16 cellular contexts compared by ENCODE assay signal in the genomic region with DNA sequence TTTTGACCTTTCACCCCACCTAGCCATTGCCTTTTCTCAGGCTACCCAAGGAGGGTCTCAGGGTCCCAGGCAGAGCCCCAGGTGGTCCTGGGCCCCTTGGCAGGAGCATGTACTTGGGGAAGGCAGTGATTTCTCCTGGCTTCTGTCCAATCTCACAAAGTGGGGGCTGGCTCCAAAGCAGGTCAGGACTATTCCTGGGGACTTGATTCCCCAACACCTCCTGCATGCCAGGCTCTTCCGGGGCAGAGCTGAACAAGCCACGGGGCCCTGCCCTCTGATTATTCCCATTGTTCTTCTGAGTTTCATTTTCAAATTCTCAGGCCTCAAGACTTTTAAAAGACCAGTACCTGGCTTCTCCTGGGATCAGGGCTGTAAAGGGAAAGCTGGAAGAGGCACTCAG. TPM values are rescaled to one million over a fixed set of nuclear protein-coding genes. Genes with fewer than 3 reads are reported as not detected.
DNase-seq lines count a peak whose midpoint lies in the region; ATAC-seq, FAIRE-seq and TF ChIP-seq lines count a peak whose summit lies in the region.
"Had no signal": no experiment of that assay in that cellular context is flagged by ENCODE, and none has a peak within 500 bp of the region (broad histone marks: within the 10 kb centered on the region; RNA-seq: fewer than 3 reads in every experiment).

No MANE protein-coding gene starts in this region.

- peak overlapping the region; percentile 68 for H3K4me3 Mint-ChIP-seq in activated CD4-positive, alpha-beta T cell treated with anti-CD3 and anti-CD28 coated beads, Interleukin-2, amount 10 ng/mL, durations not matched to agents 7 days and 5 days
- H3K4me3 Mint-ChIP-seq in activated CD8-positive, alpha-beta T cell treated with anti-CD3 and anti-CD28 coated beads, Interleukin-2, amount 10 ng/mL, durations not matched to agents 7 days and 5 days = peak overlapping the region; percentile 48

- H3K36me3 ChIP-seq in keratinocyte (ENCODE audit: control insufficient read depth in 2 of 2, extremely low read depth in 1 of 2, insufficient read depth in 2 of 2, low read length in 2 of 2) (no peaks in the 10 kb centered on the region), stomach (no peaks in the 10 kb centered on the region)

- H3K9me3 Mint-ChIP-seq in activated CD4-positive, alpha-beta T cell treated with anti-CD3 and anti-CD28 coated beads, Interleukin-2, amount 10 ng/mL, durations not matched to agents 7 days and 5 days = no peaks in the 10 kb centered on the region
- H3K9me3 Mint-ChIP-seq in activated CD8-positive, alpha-beta T cell treated with anti-CD3 and anti-CD28 coated beads, Interleukin-2, amount 10 ng/mL, durations not matched to agents 7 days and 5 days (ENCODE audit: insufficient read depth) = no peaks in the 10 kb centered on the region

- H3K9ac ChIP-seq in keratinocyte (ENCODE audit: control insufficient read depth, extremely low read depth, insufficient read depth, low read length) = peak overlapping the region; percentile 1

- H3K4me3 ChIP-seq in keratinocyte (ENCODE audit: control insufficient read depth in 2 of 3, extremely low read depth in 1 of 3, insufficient read depth in 2 of 3, low read depth in 1 of 3, low read length in 3 of 3) (no peak overlapping the region), stomach (no peak overlapping the region)
- H3K4me3 ChIP-seq: A549 had no signal

- POLR2A ChIA-PET in activated CD4-positive, alpha-beta T cell treated with anti-CD3 and anti-CD28 coated beads, Interleukin-2, amount 10 ng/mL, durations not matched to agents 7 days and 5 days (lab: Charles Lee) = no interaction called here
- POLR2A ChIA-PET in activated CD8-positive, alpha-beta T cell treated with anti-CD3 and anti-CD28 coated beads, Interleukin-2, amount 10 ng/mL, durations not matched to agents 7 days and 5 days (lab: Charles Lee) = no interaction called here

- intact Hi-C loops in stomach (cut with DNase I; ENCODE audit: low total_unique reads) = no loop called here

- peaks cover 28% of the 10 kb centered on the region for H3K4me1 Mint-ChIP-seq in activated CD4-positive, alpha-beta T cell treated with anti-CD3 and anti-CD28 coated beads, Interleukin-2, amount 10 ng/mL, durations not matched to agents 7 days and 5 days
- peaks cover 24% of the 10 kb centered on the region for H3K4me1 Mint-ChIP-seq in activated CD8-positive, alpha-beta T cell treated with anti-CD3 and anti-CD28 coated beads, Interleukin-2, amount 10 ng/mL, durations not matched to agents 7 days and 5 days (ENCODE audit: low read depth)

- H2AFZ ChIP-seq in keratinocyte (ENCODE audit: control insufficient read depth, low read length) = peak overlapping the region; percentile 40

- peaks cover 7% of the 10 kb centered on the region for H3K36me3 Mint-ChIP-seq in activated CD4-positive, alpha-beta T cell treated with anti-CD3 and anti-CD28 coated beads, Interleukin-2, amount 10 ng/mL, durations not matched to agents 7 days and 5 days (ENCODE audit: low read depth)
- H3K36me3 Mint-ChIP-seq in activated CD8-positive, alpha-beta T cell treated with anti-CD3 and anti-CD28 coated beads, Interleukin-2, amount 10 ng/mL, durations not matched to agents 7 days and 5 days (ENCODE audit: low read depth) = peaks cover 12% of the 10 kb centered on the region

- H3K27ac ChIP-seq in keratinocyte (ENCODE audit: control insufficient read depth, insufficient read depth, low read length) (no peak overlapping the region), stomach (peak overlapping the region in 4 of 5 donors; percentile 16 to 69 (median 38))

- dilution Hi-C loops in keratinocyte (cut with MboI; ENCODE audit: extremely low pct_ligation_motif_present, low sequenced_read_pairs) = no loop called here

- CTCF ChIA-PET in activated CD4-positive, alpha-beta T cell treated with anti-CD3 and anti-CD28 coated beads, Interleukin-2, amount 10 ng/mL, durations not matched to agents 7 days and 5 days (lab: Charles Lee) = interaction anchor here (1.8 kb wide), 1 partner anchor 9 kb away, joined by 4 read pairs; no protein-coding TSS in a partner anchor
- CTCF ChIA-PET in activated CD8-positive, alpha-beta T cell treated with anti-CD3 and anti-CD28 coated beads, Interleukin-2, amount 10 ng/mL, durations not matched to agents 7 days and 5 days (lab: Charles Lee) = interaction anchor here (1.5 kb wide), 1 partner anchor 15 kb away, joined by 3 read pairs; no protein-coding TSS in a partner anchor

- peaks cover 34% of the 10 kb centered on the region for H3K79me2 ChIP-seq in keratinocyte (ENCODE audit: control insufficient read depth, insufficient read depth, low read length)

- peak overlapping the region; percentile 62 for H3K4me2 ChIP-seq in keratinocyte (ENCODE audit: control insufficient read depth, extremely low read depth, insufficient read depth, low read depth, low read length)

- H3K9me1 ChIP-seq in keratinocyte (ENCODE audit: control insufficient read depth, extremely low read depth, insufficient read depth, low read length) = peaks cover 4% of the 10 kb centered on the region

- peaks cover 16% of the 10 kb centered on the region for H4K20me1 ChIP-seq in keratinocyte (ENCODE audit: control insufficient read depth, extremely low read depth, insufficient read depth, low read length)

- no peak overlapping the region for H3K27ac Mint-ChIP-seq in activated CD4-positive, alpha-beta T cell treated with anti-CD3 and anti-CD28 coated beads, Interleukin-2, amount 10 ng/mL, durations not matched to agents 7 days and 5 days
- H3K27ac Mint-ChIP-seq in activated CD8-positive, alpha-beta T cell treated with anti-CD3 and anti-CD28 coated beads, Interleukin-2, amount 10 ng/mL, durations not matched to agents 7 days and 5 days = no peak overlapping the region

- WGBS in stomach, 5 donors = 27 to 58% (median 32%) methylated on average over 2 of the region's 2 CpGs

- no peak for TF ChIP-seq EP300 in stomach (IDR thresholded peaks at IDR 0.05)

- no peaks in the 10 kb centered on the region for H3K9me3 ChIP-seq in keratinocyte (ENCODE audit: control insufficient read depth, low read depth, low read length)
- no peaks in the 10 kb centered on the region for H3K9me3 ChIP-seq in stomach
- H3K9me3 ChIP-seq: A549 had no signal

- TF ChIP-seq CTCF in keratinocyte (optimal IDR thresholded peaks at IDR 0.05 in 1 of 3, IDR thresholded peaks at IDR 0.05 in 1 of 3, conservative IDR thresholded peaks at IDR 0.05 in 1 of 3; ENCODE audit: extremely low read depth in 1 of 3, insufficient read depth in 2 of 3, low read length in 3 of 3) (no peak), stomach (IDR thresholded peaks at IDR 0.05) (no peak)

- ATAC-seq in activated CD8-positive, alpha-beta T cell treated with anti-CD3 and anti-CD28 coated beads, Interleukin-2, amount 10 ng/mL, durations not matched to agents 7 days and 5 days = no peak
- no peak for ATAC-seq in GM21447 (IDR thresholded peaks at IDR 0.05; ENCODE audit: unreplicated experiment)
- ATAC-seq: A549 had no signal

- FAIRE-seq in keratinocyte (lab: Jason Lieb, UNC) = no peak
- FAIRE-seq: A549, endothelial cell of umbilical vein, GM12892, kidney had no signal

- H3K27me3 ChIP-seq in keratinocyte (ENCODE audit: control insufficient read depth, extremely low read depth, insufficient read depth, low read length) (no peaks in the 10 kb centered on the region), stomach (no peaks in the 10 kb centered on the region)

- H3K27me3 Mint-ChIP-seq in activated CD4-positive, alpha-beta T cell treated with anti-CD3 and anti-CD28 coated beads, Interleukin-2, amount 10 ng/mL, durations not matched to agents 7 days and 5 days = no peaks in the 10 kb centered on the region
- no peaks in the 10 kb centered on the region for H3K27me3 Mint-ChIP-seq in activated CD8-positive, alpha-beta T cell treated with anti-CD3 and anti-CD28 coated beads, Interleukin-2, amount 10 ng/mL, durations not matched to agents 7 days and 5 days (ENCODE audit: low read depth)

- H3K4me1 ChIP-seq in keratinocyte (ENCODE audit: control insufficient read depth, extremely low read depth, insufficient read depth, low read length) = peaks cover 38% of the 10 kb centered on the region
- peaks cover 15 to 45% (median 36%) of the 10 kb centered on the region in 4 donors for H3K4me1 ChIP-seq in stomach

- no peak for TF ChIP-seq POLR2A in stomach (IDR thresholded peaks at IDR 0.05)

- DNase-seq in activated CD4-positive, alpha-beta T cell treated with anti-CD3 and anti-CD28 coated beads, Interleukin-2, amount 10 ng/mL, durations not matched to agents 7 days and 5 days = no peak
- DNase-seq in activated CD4-positive, alpha-beta T cell treated with anti-CD3 and anti-CD28 coated beads, Interleukin-2, amount 50 U/mL, for 1 hour = no peak
- no peak for DNase-seq in activated CD8-positive, alpha-beta T cell treated with anti-CD3 and anti-CD28 coated beads, Interleukin-2, amount 10 ng/mL, durations not matched to agents 7 days and 5 days
- DNase-seq in keratinocyte (ENCODE audit: low read depth, low spot score) (no peak), stomach (peak; percentile 34), NCI-H1694 treated with DMSO at 0.1 percent for 48 hours (lab: John Stamatoyannopoulos, UW) (no peak), NCI-H1092 treated with DMSO at 0.1 percent for 48 hours (lab: John Stamatoyannopoulos, UW) (no peak)
- DNase-seq: midbrain; NCI-H1105; Right ventricle myocardium superior; stimulated activated CD4-positive, alpha-beta T cell treated with anti-CD3 and anti-CD28 coated beads, Interleukin-12 subunit alpha, Interleukin-12 subunit beta, amount 100 ng/mL, for 4 hours had no signal

RNA-seq across cellular contexts. Expression of a gene that starts 1.5 kb away (rescaled TPM):
- 10 to 100 TPM; 82.1 to 87.1 TPM for total RNA-seq in activated CD4-positive, alpha-beta T cell treated with anti-CD3 and anti-CD28 coated beads, Interleukin-2, amount 10 ng/mL, durations not matched to agents 7 days and 5 days
- 10 to 100 TPM; 75.9 to 80.5 TPM for total RNA-seq in activated CD8-positive, alpha-beta T cell treated with anti-CD3 and anti-CD28 coated beads, Interleukin-2, amount 10 ng/mL, durations not matched to agents 7 days and 5 days
- 20.9 to 35.0 TPM (median 23.9 TPM) in 3 replicates for polyA plus RNA-seq in keratinocyte
- 13.7 TPM for polyA plus RNA-seq in keratinocyte (2011; ENCODE audit: low read depth)
- polyA plus RNA-seq in keratinocyte (2011; cell fraction: cytosol; rRNA removed) = 23.3 and 25.0 TPM in 2 replicates
- 57.0 and 61.1 TPM in 2 replicates for polyA plus RNA-seq in keratinocyte (2011; cell fraction: nucleus; rRNA removed)
- 17.7 and 28.1 TPM in 2 replicates for polyA plus RNA-seq in keratinocyte (2012; ENCODE audit: low replicate concordance)
- polyA minus RNA-seq in keratinocyte = 52.7 to 68.7 TPM (median 57.9 TPM) in 3 replicates
- 40.5 TPM for polyA minus RNA-seq in keratinocyte (2011; cell fraction: cytosol; rRNA and poly(A)+ RNA removed)
- 48.7 and 80.7 TPM in 2 replicates for polyA minus RNA-seq in keratinocyte (2011; cell fraction: nucleus; rRNA and poly(A)+ RNA removed)
- total RNA-seq in stomach = 10 to 100 TPM; 11.1 to 50.0 (median 37.5) TPM
- 10 to 100 TPM in 1 of 3 donors, 1 to 10 TPM in 2; 5.8 to 11.0 (median 7.3) TPM for polyA plus RNA-seq in stomach
